Comparison of ENCODE assay signal across 2 cellular contexts in genomic region chr1:33050221-33051076, GRCh38.
A peak's percentile ranks its signal among the peaks of the same experiment; 100 is the strongest.
TF ChIP-seq lines count a peak whose summit lies in the region.

No MANE protein-coding gene starts in this region.

TF ChIP-seq in HepG2, 621 proteins besides CTCF, POLR2A, EP300 and RAD21 (continues in another document):
- TF ChIP-seq USF2 (IDR thresholded peaks at IDR 0.05; ENCODE audit: low read depth, low read length) (no peak), USF2 (CRISPR knock-in tag; IDR thresholded peaks at IDR 0.05; ENCODE audit: borderline replicate concordance) (no peak), ARID5B (CRISPR knock-in tag; IDR thresholded peaks at IDR 0.05) (0 out of 2 replicates have a peak, but pooled peaks have one; percentile 13), ESRRA (CRISPR knock-in tag; IDR thresholded peaks at IDR 0.05; ENCODE audit: low read depth) (no peak), NFE2L1 (CRISPR knock-in tag; IDR thresholded peaks at IDR 0.05; ENCODE audit: borderline replicate concordance) (no peak), CBX5 (CRISPR knock-in tag; IDR thresholded peaks at IDR 0.05; ENCODE audit: borderline replicate concordance) (no peak), HNF4A (CRISPR knock-in tag; IDR thresholded peaks at IDR 0.05) (peak; percentile 50), ZNF552 (CRISPR knock-in tag; IDR thresholded peaks at IDR 0.05; ENCODE audit: borderline replicate concordance) (no peak), MTF2 (CRISPR knock-in tag; IDR thresholded peaks at IDR 0.05; ENCODE audit: borderline replicate concordance) (no peak), ZNF629 (CRISPR knock-in tag; conservative IDR thresholded peaks at IDR 0.05) (0 out of 2 replicates have a peak, but pooled peaks have one; percentile 16), STAG1 (CRISPR knock-in tag; IDR thresholded peaks at IDR 0.05) (peak; percentile 38), MTF1 (CRISPR knock-in tag; IDR thresholded peaks at IDR 0.05) (no peak), ELF3 (CRISPR knock-in tag; IDR thresholded peaks at IDR 0.05) (peak; percentile 42; the same call in 1 of the 2 replicates), SOX13 (IDR thresholded peaks at IDR 0.05) (no peak), SOX13 (CRISPR knock-in tag; conservative IDR thresholded peaks at IDR 0.05 in 1 of 2, IDR thresholded peaks at IDR 0.05 in 1 of 2) (peak in 1 of 2 experiments; percentile 23; a peak in 1 of 4 replicates), ELF1 (CRISPR knock-in tag; IDR thresholded peaks at IDR 0.05) (0 out of 2 replicates have a peak, but pooled peaks have one; percentile 28), TEAD3 (CRISPR knock-in tag; optimal IDR thresholded peaks at IDR 0.05; ENCODE audit: borderline replicate concordance) (peak; percentile 70), SAP130 (CRISPR knock-in tag; IDR thresholded peaks at IDR 0.05; ENCODE audit: low read depth) (peak; percentile 33; the same call in 1 of the 2 replicates), GMEB2 (CRISPR knock-in tag; IDR thresholded peaks at IDR 0.05; ENCODE audit: low read depth) (no peak), ZNF101 (CRISPR knock-in tag; IDR thresholded peaks at IDR 0.05; ENCODE audit: borderline replicate concordance, low read depth) (no peak), GABPB1 (CRISPR knock-in tag; IDR thresholded peaks at IDR 0.05) (peak; percentile 29; the same call in 1 of the 2 replicates), MYPOP (CRISPR knock-in tag; IDR thresholded peaks at IDR 0.05) (no peak)

TF ChIP-seq in SK-N-SH treated with all-trans-retinoic acid at 6 μM for 48 hours, 23 proteins besides CTCF, POLR2A, EP300 and RAD21:
- TF ChIP-seq GLIS3 (CRISPR knock-in tag; IDR thresholded peaks at IDR 0.05), result no peak
- no peak for TF ChIP-seq CREB5 (CRISPR knock-in tag; IDR thresholded peaks at IDR 0.05; ENCODE audit: low read depth)
- TF ChIP-seq TSHZ2 (CRISPR knock-in tag; IDR thresholded peaks at IDR 0.05), result no peak
- TF ChIP-seq TCF4 (CRISPR knock-in tag; IDR thresholded peaks at IDR 0.05; ENCODE audit: borderline replicate concordance), result no peak
- no peak for TF ChIP-seq CSRNP3 (CRISPR knock-in tag; IDR thresholded peaks at IDR 0.05)
- no peak for TF ChIP-seq ZNF565 (CRISPR knock-in tag; conservative IDR thresholded peaks at IDR 0.05; ENCODE audit: low read depth)
- no peak for TF ChIP-seq ISL1 (CRISPR knock-in tag; IDR thresholded peaks at IDR 0.05)
- TF ChIP-seq ESRRG (CRISPR knock-in tag; IDR thresholded peaks at IDR 0.05), result no peak
- no peak for TF ChIP-seq TOX (CRISPR knock-in tag; IDR thresholded peaks at IDR 0.05; ENCODE audit: borderline replicate concordance)
- no peak for TF ChIP-seq ZFP30 (CRISPR knock-in tag; IDR thresholded peaks at IDR 0.05)
- no peak for TF ChIP-seq OSR1 (CRISPR knock-in tag; IDR thresholded peaks at IDR 0.05)
